ENCODE assay signal across 16 cellular contexts in the genomic region with DNA sequence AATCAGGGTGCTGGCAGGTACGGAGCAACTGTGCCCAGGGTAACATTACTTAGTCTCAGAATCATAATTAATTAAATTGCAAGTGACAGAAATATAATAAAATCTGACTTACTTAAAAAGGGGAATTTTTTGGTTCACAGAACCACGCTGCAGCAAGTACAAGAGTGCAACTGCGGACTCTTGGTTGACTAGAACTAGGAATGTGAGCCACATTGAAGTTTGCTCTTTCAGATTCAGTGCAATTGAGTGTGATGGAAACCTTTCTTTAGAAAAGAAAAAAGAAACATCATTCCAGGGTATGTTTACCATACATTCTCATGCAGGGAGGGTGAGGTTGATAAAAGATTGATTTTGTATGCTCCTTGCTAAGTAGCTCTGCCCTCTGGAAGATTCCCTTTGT. TPM values are rescaled to one million over a fixed set of nuclear protein-coding genes. Genes with fewer than 3 reads are reported as not detected.
DNase-seq lines count a peak whose midpoint lies in the region; ATAC-seq lines count a peak whose summit lies in the region.
"Had no signal": no experiment of that assay in that cellular context is flagged by ENCODE, and none has a peak within 500 bp of the region (broad histone marks: within the 10 kb centered on the region; RNA-seq: fewer than 3 reads in every experiment).

No MANE protein-coding gene starts in this region.

- intact Hi-C loops in CD4-positive, alpha-beta memory T cell (cut with micrococcal nuclease): no loop called here

- H3K4me3 ChIP-seq in CD4-positive, alpha-beta memory T cell (ENCODE audit: low read length in 2 of 2): no peak overlapping the region

- H3K36me3 ChIP-seq in CD4-positive, alpha-beta memory T cell (ENCODE audit: insufficient read depth, low read length): no peaks in the 10 kb centered on the region

- H3K9me3 Mint-ChIP-seq in activated CD4-positive, alpha-beta T cell treated with anti-CD3 and anti-CD28 coated beads, Interleukin-2, amount 10 ng/mL, durations not matched to agents 7 days and 5 days: peaks cover 26% of the 10 kb centered on the region
- H3K9me3 Mint-ChIP-seq in CD4-positive, alpha-beta memory T cell: peaks cover 0 to 6% (median 0%) of the 10 kb centered on the region in 8 donors
- H3K9me3 Mint-ChIP-seq in activated CD4-positive, alpha-beta memory T cell treated with anti-CD3 and anti-CD28 coated beads, Interleukin-2, amount 10 ng/mL, durations not matched to agents 7 days and 5 days: peaks cover 4% of the 10 kb centered on the region
- no peaks in the 10 kb centered on the region for H3K9me3 Mint-ChIP-seq in immature natural killer cell

- peaks cover 16% of the 10 kb centered on the region for H3K36me3 Mint-ChIP-seq in activated CD4-positive, alpha-beta T cell treated with anti-CD3 and anti-CD28 coated beads, Interleukin-2, amount 10 ng/mL, durations not matched to agents 7 days and 5 days (ENCODE audit: low read depth)
- H3K36me3 Mint-ChIP-seq in CD4-positive, alpha-beta memory T cell: no peaks in the 10 kb centered on the region
- H3K36me3 Mint-ChIP-seq in activated CD4-positive, alpha-beta memory T cell treated with anti-CD3 and anti-CD28 coated beads, Interleukin-2, amount 10 ng/mL, durations not matched to agents 7 days and 5 days (ENCODE audit: low read depth): peaks cover 22% of the 10 kb centered on the region
- peaks cover 0 to 7% (median 0%) of the 10 kb centered on the region in 3 donors for H3K36me3 Mint-ChIP-seq in immature natural killer cell

- POLR2A ChIA-PET in activated CD4-positive, alpha-beta T cell treated with anti-CD3 and anti-CD28 coated beads, Interleukin-2, amount 10 ng/mL, durations not matched to agents 7 days and 5 days (lab: Charles Lee): no interaction called here
- POLR2A ChIA-PET in CD4-positive, alpha-beta memory T cell (lab: Charles Lee; ENCODE audit: partially characterized antibody): no interaction called here
- POLR2A ChIA-PET in activated CD4-positive, alpha-beta memory T cell treated with anti-CD3 and anti-CD28 coated beads, Interleukin-2, amount 10 ng/mL, durations not matched to agents 7 days and 5 days (lab: Charles Lee): interaction anchor here (1.7 kb wide), 1 partner anchor 12 kb away, joined by 4 read pairs; no protein-coding TSS in a partner anchor

- ATAC-seq in HG03460 (IDR thresholded peaks at IDR 0.05; ENCODE audit: unreplicated experiment) (no peak), HG03342 (IDR thresholded peaks at IDR 0.05; ENCODE audit: unreplicated experiment) (no peak), GM21526 (IDR thresholded peaks at IDR 0.05; ENCODE audit: low FRiP score, unreplicated experiment) (no peak)
- ATAC-seq: PC-3 had no signal

- H3K9me3 ChIP-seq in CD4-positive, alpha-beta memory T cell (ENCODE audit: control insufficient read depth in 1 of 2, low read length in 2 of 2): no peaks in the 10 kb centered on the region

- peak overlapping the region; percentile 76 for H3K27ac Mint-ChIP-seq in activated CD4-positive, alpha-beta T cell treated with anti-CD3 and anti-CD28 coated beads, Interleukin-2, amount 10 ng/mL, durations not matched to agents 7 days and 5 days
- H3K27ac Mint-ChIP-seq in CD4-positive, alpha-beta memory T cell: peak overlapping the region in 4 of 7 donors; percentile 46 to 80 (median 74)
- H3K27ac Mint-ChIP-seq in activated CD4-positive, alpha-beta memory T cell treated with anti-CD3 and anti-CD28 coated beads, Interleukin-2, amount 10 ng/mL, durations not matched to agents 7 days and 5 days: peak overlapping the region; percentile 56
- peak overlapping the region in 5 of 6 donors; percentile 82 to 98 (median 94) for H3K27ac Mint-ChIP-seq in immature natural killer cell

- H3K4me3 Mint-ChIP-seq in activated CD4-positive, alpha-beta T cell treated with anti-CD3 and anti-CD28 coated beads, Interleukin-2, amount 10 ng/mL, durations not matched to agents 7 days and 5 days: no peak overlapping the region
- no peak overlapping the region for H3K4me3 Mint-ChIP-seq in CD4-positive, alpha-beta memory T cell
- no peak overlapping the region for H3K4me3 Mint-ChIP-seq in activated CD4-positive, alpha-beta memory T cell treated with anti-CD3 and anti-CD28 coated beads, Interleukin-2, amount 10 ng/mL, durations not matched to agents 7 days and 5 days
- H3K4me3 Mint-ChIP-seq in immature natural killer cell: peak overlapping the region in 4 of 5 donors; percentile 52 to 73 (median 54)

- no peak for DNase-seq in activated CD4-positive, alpha-beta T cell treated with anti-CD3 and anti-CD28 coated beads, Interleukin-2, amount 10 ng/mL, durations not matched to agents 7 days and 5 days
- DNase-seq in activated CD4-positive, alpha-beta T cell treated with anti-CD3 and anti-CD28 coated beads, Interleukin-2, amount 50 U/mL, for 48 hours: no peak
- DNase-seq in CD4-positive, alpha-beta memory T cell: no peak
- DNase-seq in activated CD4-positive, alpha-beta memory T cell treated with anti-CD3 and anti-CD28 coated beads, Interleukin-2, amount 10 ng/mL, durations not matched to agents 7 days and 5 days: no peak
- DNase-seq in immature natural killer cell: no peak
- DNase-seq: GF-D8, Karpas-422, NCI-H1105 treated with DMSO at 0.1 percent for 48 hours, NCI-H187, NCI-H446, PC-3 had no signal

- H3K4me1 ChIP-seq in CD4-positive, alpha-beta memory T cell (ENCODE audit: insufficient read depth, low read length): peaks cover 20% of the 10 kb centered on the region

- peaks cover 47% of the 10 kb centered on the region for H3K4me1 Mint-ChIP-seq in activated CD4-positive, alpha-beta T cell treated with anti-CD3 and anti-CD28 coated beads, Interleukin-2, amount 10 ng/mL, durations not matched to agents 7 days and 5 days
- H3K4me1 Mint-ChIP-seq in CD4-positive, alpha-beta memory T cell: peaks cover 14 to 46% (median 22%) of the 10 kb centered on the region in 4 donors
- peaks cover 42% of the 10 kb centered on the region for H3K4me1 Mint-ChIP-seq in activated CD4-positive, alpha-beta memory T cell treated with anti-CD3 and anti-CD28 coated beads, Interleukin-2, amount 10 ng/mL, durations not matched to agents 7 days and 5 days
- H3K4me1 Mint-ChIP-seq in immature natural killer cell: peaks cover 68 to 76% of the 10 kb centered on the region in 2 donors

- CTCF ChIA-PET in activated CD4-positive, alpha-beta T cell treated with anti-CD3 and anti-CD28 coated beads, Interleukin-2, amount 10 ng/mL, durations not matched to agents 7 days and 5 days (lab: Charles Lee): no interaction called here
- CTCF ChIA-PET in CD4-positive, alpha-beta memory T cell (lab: Charles Lee; ENCODE audit: partially characterized antibody): no interaction called here
- CTCF ChIA-PET in activated CD4-positive, alpha-beta memory T cell treated with anti-CD3 and anti-CD28 coated beads, Interleukin-2, amount 10 ng/mL, durations not matched to agents 7 days and 5 days (lab: Charles Lee): no interaction called here

- no peaks in the 10 kb centered on the region for H3K27me3 Mint-ChIP-seq in activated CD4-positive, alpha-beta T cell treated with anti-CD3 and anti-CD28 coated beads, Interleukin-2, amount 10 ng/mL, durations not matched to agents 7 days and 5 days
- no peaks in the 10 kb centered on the region for H3K27me3 Mint-ChIP-seq in CD4-positive, alpha-beta memory T cell
- H3K27me3 Mint-ChIP-seq in activated CD4-positive, alpha-beta memory T cell treated with anti-CD3 and anti-CD28 coated beads, Interleukin-2, amount 10 ng/mL, durations not matched to agents 7 days and 5 days: no peaks in the 10 kb centered on the region
- peaks cover 0 to 4% (median 2%) of the 10 kb centered on the region in 3 donors for H3K27me3 Mint-ChIP-seq in immature natural killer cell (ENCODE audit: low read depth in 3 of 3)

- no peaks in the 10 kb centered on the region for H3K27me3 ChIP-seq in CD4-positive, alpha-beta memory T cell (ENCODE audit: insufficient read depth, low read length)

- no peak overlapping the region for H3K27ac ChIP-seq in CD4-positive, alpha-beta memory T cell (ENCODE audit: low read depth, low read length)

RNA-seq across cellular contexts. Expression of gene GGTLC1, which starts 45.0 kb away (rescaled TPM):
- not detected for total RNA-seq in activated CD4-positive, alpha-beta T cell treated with anti-CD3 and anti-CD28 coated beads, Interleukin-2, amount 10 ng/mL, durations not matched to agents 7 days and 5 days
- total RNA-seq in CD4-positive, alpha-beta memory T cell: not detected
- polyA plus RNA-seq in CD4-positive, alpha-beta memory T cell: not detected
- total RNA-seq in activated CD4-positive, alpha-beta memory T cell treated with anti-CD3 and anti-CD28 coated beads, Interleukin-2, amount 10 ng/mL, durations not matched to agents 7 days and 5 days: not detected
- not detected for polyA plus RNA-seq in immature natural killer cell
- total RNA-seq: H1, HepG2, PC-3 had no signal
- polyA plus RNA-seq: H1, HepG2 had no signal

Comparison
In these comparisons a context has a peak if more than half of its experiments do, and no peak if none do; other contexts are left out.
1. H3K4me3 Mint-ChIP-seq: peak in immature natural killer cell (4 of 5); none in activated CD4-positive, alpha-beta T cell treated with anti-CD3 and anti-CD28 coated beads, Interleukin-2, amount 10 ng/mL, durations not matched to agents 7 days and 5 days (single experiment), CD4-positive, alpha-beta memory T cell (0 of 8) and activated CD4-positive, alpha-beta memory T cell treated with anti-CD3 and anti-CD28 coated beads, Interleukin-2, amount 10 ng/mL, durations not matched to agents 7 days and 5 days (single experiment).
2. Peak in every context shown above with its lines, with median percentiles within 50 percentile points of each other: H3K27ac Mint-ChIP-seq.